In the genomic region with DNA sequence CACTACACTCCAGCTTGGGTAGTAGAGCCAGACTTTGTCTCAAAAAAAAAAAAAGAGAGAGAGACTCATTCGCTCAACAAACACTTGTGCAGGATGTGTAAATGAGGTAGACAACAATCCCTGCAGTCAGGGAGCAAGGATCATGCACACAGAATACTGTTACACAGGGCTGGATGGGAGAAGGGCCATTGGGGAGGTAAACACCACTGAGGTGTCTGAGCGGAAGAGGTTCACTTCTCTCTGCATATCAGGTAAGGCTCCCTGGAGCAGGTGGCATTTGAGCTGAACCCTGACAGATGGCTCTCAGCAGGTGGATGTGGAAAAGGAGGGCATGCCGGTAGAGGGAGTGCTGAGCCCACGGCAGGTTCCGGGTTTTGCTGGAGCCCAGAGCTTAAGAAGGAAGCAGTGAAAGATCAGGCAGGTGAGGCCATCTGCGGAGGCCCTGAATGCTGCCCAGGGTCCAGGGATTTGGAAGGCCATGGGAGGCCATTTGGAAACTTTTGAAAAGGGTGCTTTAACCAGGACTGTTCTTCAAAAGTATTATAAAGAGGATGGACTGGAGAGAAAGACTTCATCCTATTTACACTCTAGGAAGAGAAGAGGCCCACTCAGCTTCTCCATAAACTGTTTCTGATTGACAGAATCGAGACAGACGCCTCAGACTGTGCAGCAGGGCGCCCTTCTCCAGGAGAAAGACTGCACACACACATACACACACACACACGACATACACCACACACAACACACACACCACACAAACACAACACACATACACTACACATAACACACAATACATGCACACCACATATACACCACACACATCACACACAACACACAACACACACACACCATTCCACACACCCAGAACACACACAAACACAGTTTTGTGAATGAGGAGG, we compare ENCODE assay signal across 1 cellular context.
TF ChIP-seq lines count a peak whose summit lies in the region.

No MANE protein-coding gene starts in this region.

TF ChIP-seq in HEK293, 187 proteins besides CTCF, POLR2A, EP300 and RAD21 (continued from another document):
- TF ChIP-seq, protein P1, sequence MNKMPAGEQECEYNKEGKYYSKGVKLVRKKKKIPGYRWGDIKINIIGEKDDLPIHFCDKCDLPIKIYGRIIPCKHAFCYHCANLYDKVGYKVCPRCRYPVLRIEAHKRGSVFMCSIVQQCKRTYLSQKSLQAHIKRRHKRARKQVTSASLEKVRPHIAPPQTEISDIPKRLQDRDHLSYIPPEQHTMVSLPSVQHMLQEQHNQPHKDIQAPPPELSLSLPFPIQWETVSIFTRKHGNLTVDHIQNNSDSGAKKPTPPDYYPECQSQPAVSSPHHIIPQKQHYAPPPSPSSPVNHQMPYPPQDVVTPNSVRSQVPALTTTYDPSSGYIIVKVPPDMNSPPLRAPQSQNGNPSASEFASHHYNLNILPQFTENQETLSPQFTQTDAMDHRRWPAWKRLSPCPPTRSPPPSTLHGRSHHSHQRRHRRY (tag by site-specific recombination; IDR thresholded peaks at IDR 0.05): no peak
- no peak for TF ChIP-seq ZBTB8A (tag by site-specific recombination; IDR thresholded peaks at IDR 0.05)
- TF ChIP-seq ZNF747 (tag by site-specific recombination; IDR thresholded peaks at IDR 0.05): no peak
- no peak for TF ChIP-seq SALL2 (tag by site-specific recombination; IDR thresholded peaks at IDR 0.05; ENCODE audit: borderline replicate concordance)
- TF ChIP-seq GLIS1 (tag by site-specific recombination; IDR thresholded peaks at IDR 0.05): no peak
- no peak for TF ChIP-seq ZNF423 (tag by site-specific recombination; IDR thresholded peaks at IDR 0.05)
- no peak for TF ChIP-seq ZNF114 (tag by site-specific recombination; IDR thresholded peaks at IDR 0.05)
- TF ChIP-seq KLF1 (tag by site-specific recombination; IDR thresholded peaks at IDR 0.05): no peak
- peak; percentile 62 for TF ChIP-seq ZNF654 (tag by site-specific recombination; IDR thresholded peaks at IDR 0.05; ENCODE audit: low read depth)
- TF ChIP-seq, protein P2, sequence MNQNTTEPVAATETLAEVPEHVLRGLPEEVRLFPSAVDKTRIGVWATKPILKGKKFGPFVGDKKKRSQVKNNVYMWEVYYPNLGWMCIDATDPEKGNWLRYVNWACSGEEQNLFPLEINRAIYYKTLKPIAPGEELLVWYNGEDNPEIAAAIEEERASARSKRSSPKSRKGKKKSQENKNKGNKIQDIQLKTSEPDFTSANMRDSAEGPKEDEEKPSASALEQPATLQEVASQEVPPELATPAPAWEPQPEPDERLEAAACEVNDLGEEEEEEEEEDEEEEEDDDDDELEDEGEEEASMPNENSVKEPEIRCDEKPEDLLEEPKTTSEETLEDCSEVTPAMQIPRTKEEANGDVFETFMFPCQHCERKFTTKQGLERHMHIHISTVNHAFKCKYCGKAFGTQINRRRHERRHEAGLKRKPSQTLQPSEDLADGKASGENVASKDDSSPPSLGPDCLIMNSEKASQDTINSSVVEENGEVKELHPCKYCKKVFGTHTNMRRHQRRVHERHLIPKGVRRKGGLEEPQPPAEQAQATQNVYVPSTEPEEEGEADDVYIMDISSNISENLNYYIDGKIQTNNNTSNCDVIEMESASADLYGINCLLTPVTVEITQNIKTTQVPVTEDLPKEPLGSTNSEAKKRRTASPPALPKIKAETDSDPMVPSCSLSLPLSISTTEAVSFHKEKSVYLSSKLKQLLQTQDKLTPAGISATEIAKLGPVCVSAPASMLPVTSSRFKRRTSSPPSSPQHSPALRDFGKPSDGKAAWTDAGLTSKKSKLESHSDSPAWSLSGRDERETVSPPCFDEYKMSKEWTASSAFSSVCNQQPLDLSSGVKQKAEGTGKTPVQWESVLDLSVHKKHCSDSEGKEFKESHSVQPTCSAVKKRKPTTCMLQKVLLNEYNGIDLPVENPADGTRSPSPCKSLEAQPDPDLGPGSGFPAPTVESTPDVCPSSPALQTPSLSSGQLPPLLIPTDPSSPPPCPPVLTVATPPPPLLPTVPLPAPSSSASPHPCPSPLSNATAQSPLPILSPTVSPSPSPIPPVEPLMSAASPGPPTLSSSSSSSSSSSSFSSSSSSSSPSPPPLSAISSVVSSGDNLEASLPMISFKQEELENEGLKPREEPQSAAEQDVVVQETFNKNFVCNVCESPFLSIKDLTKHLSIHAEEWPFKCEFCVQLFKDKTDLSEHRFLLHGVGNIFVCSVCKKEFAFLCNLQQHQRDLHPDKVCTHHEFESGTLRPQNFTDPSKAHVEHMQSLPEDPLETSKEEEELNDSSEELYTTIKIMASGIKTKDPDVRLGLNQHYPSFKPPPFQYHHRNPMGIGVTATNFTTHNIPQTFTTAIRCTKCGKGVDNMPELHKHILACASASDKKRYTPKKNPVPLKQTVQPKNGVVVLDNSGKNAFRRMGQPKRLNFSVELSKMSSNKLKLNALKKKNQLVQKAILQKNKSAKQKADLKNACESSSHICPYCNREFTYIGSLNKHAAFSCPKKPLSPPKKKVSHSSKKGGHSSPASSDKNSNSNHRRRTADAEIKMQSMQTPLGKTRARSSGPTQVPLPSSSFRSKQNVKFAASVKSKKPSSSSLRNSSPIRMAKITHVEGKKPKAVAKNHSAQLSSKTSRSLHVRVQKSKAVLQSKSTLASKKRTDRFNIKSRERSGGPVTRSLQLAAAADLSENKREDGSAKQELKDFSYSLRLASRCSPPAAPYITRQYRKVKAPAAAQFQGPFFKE (tag by site-specific recombination; IDR thresholded peaks at IDR 0.05; ENCODE audit: borderline replicate concordance): no peak
- no peak for TF ChIP-seq ZNF354C (tag by site-specific recombination; IDR thresholded peaks at IDR 0.05; ENCODE audit: borderline replicate concordance, low read depth)
- TF ChIP-seq, protein P3, sequence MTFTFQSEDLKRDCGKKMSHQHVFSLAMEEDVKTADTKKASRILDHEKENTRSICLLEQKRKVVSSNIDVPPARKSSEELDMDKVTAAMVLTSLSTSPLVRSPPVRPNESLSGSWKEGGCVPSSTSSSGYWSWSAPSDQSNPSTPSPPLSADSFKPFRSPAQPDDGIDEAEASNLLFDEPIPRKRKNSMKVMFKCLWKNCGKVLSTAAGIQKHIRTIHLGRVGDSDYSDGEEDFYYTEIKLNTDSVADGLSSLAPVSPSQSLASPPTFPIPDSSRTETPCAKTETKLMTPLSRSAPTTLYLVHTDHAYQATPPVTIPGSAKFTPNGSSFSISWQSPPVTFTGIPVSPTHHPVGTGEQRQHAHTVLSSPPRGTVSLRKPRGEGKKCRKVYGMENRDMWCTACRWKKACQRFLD (tag by site-specific recombination; IDR thresholded peaks at IDR 0.05): no peak
- no peak for TF ChIP-seq ZNF776 (tag by site-specific recombination; IDR thresholded peaks at IDR 0.05; ENCODE audit: borderline replicate concordance)
- TF ChIP-seq RBAK (tag by site-specific recombination; IDR thresholded peaks at IDR 0.05): no peak
- TF ChIP-seq ZNF629 (tag by site-specific recombination; IDR thresholded peaks at IDR 0.05): no peak
- TF ChIP-seq TCF7L2 (IDR thresholded peaks at IDR 0.05; ENCODE audit: borderline replicate concordance, low read depth, low read length): no peak
- TF ChIP-seq ZNF366 (tag by site-specific recombination; conservative IDR thresholded peaks at IDR 0.05): no peak
- no peak for TF ChIP-seq ZNF350 (tag by site-specific recombination; IDR thresholded peaks at IDR 0.05)
- no peak for TF ChIP-seq ZNF140 (tag by site-specific recombination; IDR thresholded peaks at IDR 0.05)
- TF ChIP-seq, protein P4, sequence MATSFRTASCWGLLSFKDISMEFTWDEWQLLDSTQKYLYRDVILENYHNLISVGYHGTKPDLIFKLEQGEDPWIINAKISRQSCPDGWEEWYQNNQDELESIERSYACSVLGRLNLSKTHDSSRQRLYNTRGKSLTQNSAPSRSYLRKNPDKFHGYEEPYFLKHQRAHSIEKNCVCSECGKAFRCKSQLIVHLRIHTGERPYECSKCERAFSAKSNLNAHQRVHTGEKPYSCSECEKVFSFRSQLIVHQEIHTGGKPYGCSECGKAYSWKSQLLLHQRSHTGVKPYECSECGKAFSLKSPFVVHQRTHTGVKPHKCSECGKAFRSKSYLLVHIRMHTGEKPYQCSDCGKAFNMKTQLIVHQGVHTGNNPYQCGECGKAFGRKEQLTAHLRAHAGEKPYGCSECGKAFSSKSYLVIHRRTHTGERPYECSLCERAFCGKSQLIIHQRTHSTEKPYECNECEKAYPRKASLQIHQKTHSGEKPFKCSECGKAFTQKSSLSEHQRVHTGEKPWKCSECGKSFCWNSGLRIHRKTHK (tag by site-specific recombination; IDR thresholded peaks at IDR 0.05): no peak
- no peak for TF ChIP-seq ZNF10 (tag by site-specific recombination; IDR thresholded peaks at IDR 0.05)
- TF ChIP-seq ZNF324 (tag by site-specific recombination; IDR thresholded peaks at IDR 0.05): no peak
- no peak for TF ChIP-seq ZNF274 (IDR thresholded peaks at IDR 0.05; ENCODE audit: low read length)
- no peak for TF ChIP-seq ZNF274 (tag by site-specific recombination; IDR thresholded peaks at IDR 0.05; ENCODE audit: borderline replicate concordance)
- no peak for TF ChIP-seq SETDB1 (IDR thresholded peaks at IDR 0.05; ENCODE audit: insufficient read length, low read length)
- peak; percentile 50; the same call in 1 of the 2 replicates for TF ChIP-seq ZSCAN30 (tag by site-specific recombination; IDR thresholded peaks at IDR 0.05)
- no peak for TF ChIP-seq ZNF555 (tag by site-specific recombination; conservative IDR thresholded peaks at IDR 0.05)
- no peak for TF ChIP-seq SP2 (tag by site-specific recombination; IDR thresholded peaks at IDR 0.05)
- no peak for TF ChIP-seq KLF16 (tag by site-specific recombination; IDR thresholded peaks at IDR 0.05)
- TF ChIP-seq ZFP69B (tag by site-specific recombination; IDR thresholded peaks at IDR 0.05): no peak
